In the genomic region with DNA sequence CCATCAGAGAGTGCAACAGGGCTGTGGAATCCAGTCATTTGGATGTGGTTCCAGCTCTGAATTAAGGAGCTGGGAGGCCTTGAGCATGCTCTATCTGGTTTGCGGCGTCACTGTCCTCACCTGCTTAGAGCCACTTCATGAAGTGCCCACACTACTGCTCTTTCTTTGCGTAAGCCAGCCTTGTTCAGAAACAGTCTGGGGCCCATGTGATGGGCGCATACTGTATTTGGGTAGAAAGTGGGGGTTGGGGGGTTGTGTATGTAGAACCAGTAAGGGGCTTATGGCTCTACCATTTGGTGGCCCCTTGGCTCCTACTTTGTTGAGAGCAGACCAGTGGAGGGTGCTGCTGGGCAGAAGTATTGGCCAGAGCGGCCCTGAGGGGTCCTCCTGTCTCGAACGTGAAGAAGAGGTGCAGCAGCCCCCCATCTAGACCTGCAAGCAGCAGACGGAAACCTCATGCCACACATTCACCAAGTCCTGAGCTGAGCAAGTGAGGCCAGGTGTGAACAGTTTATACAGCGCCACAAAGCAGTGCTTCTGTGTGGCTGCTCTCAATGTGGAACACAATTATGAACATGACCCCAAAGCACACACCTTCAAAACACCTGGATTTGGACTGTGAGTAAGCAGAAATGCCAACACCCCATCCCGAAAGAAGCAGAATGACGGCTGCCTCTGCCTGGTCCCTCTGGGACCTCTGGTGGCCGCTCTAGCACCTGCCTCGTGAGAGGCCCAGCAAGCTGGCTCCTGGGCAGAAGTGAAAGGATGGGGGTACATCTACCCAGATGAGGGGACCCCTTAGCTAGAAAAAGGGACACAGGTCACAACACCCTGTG, we compare ENCODE assay signal across 16 cellular contexts. TPM values are rescaled to one million over a fixed set of nuclear protein-coding genes. Genes with fewer than 3 reads are reported as not detected.
DNase-seq lines count a peak whose midpoint lies in the region; ATAC-seq and TF ChIP-seq lines count a peak whose summit lies in the region.
"Had no signal": no experiment of that assay in that cellular context is flagged by ENCODE, and none has a peak within 500 bp of the region (broad histone marks: within the 10 kb centered on the region; RNA-seq: fewer than 3 reads in every experiment).

No MANE protein-coding gene starts in this region.

- H3K27ac ChIP-seq in OCI-LY7 (ENCODE audit: low read depth, low read length, poor library complexity, severe bottlenecking) = no peak overlapping the region
- H3K27ac ChIP-seq in foreskin keratinocyte = no peak overlapping the region
- no peak overlapping the region for H3K27ac ChIP-seq in sigmoid colon
- no peak overlapping the region for H3K27ac ChIP-seq in uterus
- H3K27ac ChIP-seq in CD8-positive, alpha-beta memory T cell (ENCODE audit: low read depth, low read length) = no peak overlapping the region
- H3K27ac ChIP-seq: Peyer's patch had no signal

- intact Hi-C loops in OCI-LY7 (cut with micrococcal nuclease; ENCODE audit: unreplicated experiment) = no loop called here
- intact Hi-C loops in sigmoid colon (cut with DNase I) = no loop called here
- intact Hi-C loops in uterus (cut with DNase I; ENCODE audit: low total_unique reads) = no loop called here

- H3K4me1 ChIP-seq in OCI-LY7 (ENCODE audit: insufficient read depth, low read length, poor library complexity, severe bottlenecking) = no peaks in the 10 kb centered on the region
- H3K4me1 ChIP-seq in foreskin keratinocyte = no peaks in the 10 kb centered on the region
- H3K4me1 ChIP-seq in sigmoid colon = no peaks in the 10 kb centered on the region
- H3K4me1 ChIP-seq in uterus = no peaks in the 10 kb centered on the region
- no peaks in the 10 kb centered on the region for H3K4me1 ChIP-seq in CD8-positive, alpha-beta memory T cell (ENCODE audit: insufficient read depth, low read length)
- H3K4me1 ChIP-seq: Peyer's patch had no signal

- H3K27ac Mint-ChIP-seq in CD8-positive, alpha-beta memory T cell = no peak overlapping the region

- POLR2A ChIA-PET in OCI-LY7 (lab: Charles Lee) = no interaction called here
- POLR2A ChIA-PET in CD8-positive, alpha-beta memory T cell (lab: Charles Lee) = no interaction called here

- peaks cover 3 to 4% of the 10 kb centered on the region in 2 donors for H3K27me3 Mint-ChIP-seq in CD8-positive, alpha-beta memory T cell

- DNase-seq in GM06990 (ENCODE audit: extremely low read depth, insufficient read length) (no peak), OCI-LY7 (ENCODE audit: low spot score) (peak; percentile 16), foreskin keratinocyte (no peak), sigmoid colon (no peak), uterus (no peak), T-helper 1 cell (no peak)
- DNase-seq in CD8-positive, alpha-beta memory T cell = no peak
- DNase-seq: activated naive CD4-positive, alpha-beta T cell treated with Interleukin-2 at 50 U/mL for 16 hours; aorta; KBM-7; MV-4-11; NCI-H2029 treated with DMSO at 0.1 percent for 48 hours; NCI-H526; Peyer's patch had no signal

- TF ChIP-seq POLR2A in sigmoid colon (IDR thresholded peaks at IDR 0.05) (no peak), uterus (IDR thresholded peaks at IDR 0.05) (no peak)

- CTCF ChIA-PET in OCI-LY7 (lab: Charles Lee; ENCODE audit: unreplicated experiment) = no interaction called here
- CTCF ChIA-PET in CD8-positive, alpha-beta memory T cell (lab: Charles Lee) = no interaction called here

- H3K4me1 Mint-ChIP-seq in CD8-positive, alpha-beta memory T cell = no peaks in the 10 kb centered on the region

- no peaks in the 10 kb centered on the region for H3K36me3 Mint-ChIP-seq in CD8-positive, alpha-beta memory T cell

- 73 to 80% methylated on average over 13 of the region's 13 CpGs for WGBS in sigmoid colon, 2 donors

- ATAC-seq in GM18868 (IDR thresholded peaks at IDR 0.05; ENCODE audit: unreplicated experiment) (peak; percentile 58), foreskin keratinocyte (peak; percentile 22)
- ATAC-seq: SK-N-SH treated with all-trans-retinoic acid at 6 μM for 48 hours had no signal

- no peak overlapping the region for H3K4me2 ChIP-seq in OCI-LY7 (ENCODE audit: low read length)

- no peaks in the 10 kb centered on the region for H3K9me2 ChIP-seq in OCI-LY7 (ENCODE audit: insufficient read depth, low read length)

- no peak overlapping the region for H3K4me3 Mint-ChIP-seq in CD8-positive, alpha-beta memory T cell

- H3K36me3 ChIP-seq in GM06990 (ENCODE audit: control insufficient read depth, insufficient read depth, low read length) (no peaks in the 10 kb centered on the region), OCI-LY7 (ENCODE audit: insufficient read depth, low read length) (no peaks in the 10 kb centered on the region), sigmoid colon (peaks cover 0 to 16% (median 0%) of the 10 kb centered on the region in 4 donors), uterus (no peaks in the 10 kb centered on the region)
- no peaks in the 10 kb centered on the region for H3K36me3 ChIP-seq in CD8-positive, alpha-beta memory T cell (ENCODE audit: insufficient read depth, low read length)
- H3K36me3 ChIP-seq: Peyer's patch had no signal

- H3K9me3 Mint-ChIP-seq in CD8-positive, alpha-beta memory T cell = no peaks in the 10 kb centered on the region

- H3K9me3 ChIP-seq in OCI-LY7 (ENCODE audit: low read length) (no peaks in the 10 kb centered on the region), sigmoid colon (no peaks in the 10 kb centered on the region), uterus (no peaks in the 10 kb centered on the region)
- H3K9me3 ChIP-seq in CD8-positive, alpha-beta memory T cell (ENCODE audit: low read length) = no peaks in the 10 kb centered on the region
- H3K9me3 ChIP-seq: Peyer's patch had no signal

- TF ChIP-seq CTCF in GM06990 (IDR thresholded peaks at IDR 0.05; ENCODE audit: insufficient read depth, low read length, poor library complexity, severe bottlenecking) (peak; percentile 66), OCI-LY7 (conservative IDR thresholded peaks at IDR 0.05; ENCODE audit: low read length) (0 out of 2 replicates have a peak, but pooled peaks have one; percentile 30), foreskin keratinocyte (conservative IDR thresholded peaks at IDR 0.05) (peak; percentile 45), sigmoid colon (IDR thresholded peaks at IDR 0.05) (no peak), uterus (IDR thresholded peaks at IDR 0.05) (no peak)

- no TSS peak for BruUV-seq in OCI-LY7 (replicated peaks; lab: Mats Ljungman, UMichigan)

- TF ChIP-seq EP300 in sigmoid colon (IDR thresholded peaks at IDR 0.05) = no peak

- no peaks in the 10 kb centered on the region for H3K79me2 ChIP-seq in OCI-LY7 (ENCODE audit: insufficient read depth, low read depth, low read length)

- no peak overlapping the region for H3K4me3 ChIP-seq in GM06990 (replicated peaks; ENCODE audit: low read depth, low read length)
- H3K4me3 ChIP-seq in OCI-LY7 (ENCODE audit: low read depth, low read length, poor library complexity, severe bottlenecking) = no peak overlapping the region
- H3K4me3 ChIP-seq in sigmoid colon = no peak overlapping the region
- H3K4me3 ChIP-seq in uterus = no peak overlapping the region
- H3K4me3 ChIP-seq in CD8-positive, alpha-beta memory T cell (ENCODE audit: low read length) = no peak overlapping the region
- H3K4me3 ChIP-seq: Peyer's patch had no signal

- H2AFZ ChIP-seq in OCI-LY7 (ENCODE audit: low read length) = no peak overlapping the region

- H3K27me3 ChIP-seq in GM06990 (replicated peaks; ENCODE audit: control insufficient read depth, insufficient read depth, low read length) = no peaks in the 10 kb centered on the region; the same call in 1 of the 2 replicates
- H3K27me3 ChIP-seq in foreskin keratinocyte = no peaks in the 10 kb centered on the region
- H3K27me3 ChIP-seq in sigmoid colon = no peaks in the 10 kb centered on the region
- H3K27me3 ChIP-seq in uterus = no peaks in the 10 kb centered on the region
- no peaks in the 10 kb centered on the region for H3K27me3 ChIP-seq in CD8-positive, alpha-beta memory T cell (ENCODE audit: insufficient read depth, low read length, poor library complexity, severe bottlenecking)
- H3K27me3 ChIP-seq: Peyer's patch had no signal

- no peaks in the 10 kb centered on the region for H4K20me1 ChIP-seq in OCI-LY7 (ENCODE audit: insufficient read depth, low read length)

RNA-seq across cellular contexts. Expression of a gene that starts 26.6 kb away (rescaled TPM):
- 36.0 and 39.4 TPM in 2 replicates for total RNA-seq in OCI-LY7 (2014; rRNA removed; shearing (Covaris generic))
- total RNA-seq in OCI-LY7 (2022) (44.8 and 54.1 TPM in 2 replicates), foreskin keratinocyte (41.3 and 53.4 TPM in 2 replicates), sigmoid colon (10 to 100 TPM; 10.8 to 20.0 (median 15.8) TPM), uterus (10 to 100 TPM; 12.0 to 66.2 (median 28.9) TPM)
- polyA plus RNA-seq in foreskin keratinocyte (45.9 TPM in 2 replicates), sigmoid colon (10 to 100 TPM in 1 of 3 donors, 1 to 10 TPM in 2; 4.2 to 33.3 (median 5.5) TPM)
- total RNA-seq in CD8-positive, alpha-beta memory T cell = 100 to 1,000 TPM; 128 to 129 TPM
- polyA plus RNA-seq in CD8-positive, alpha-beta memory T cell = 60.0 TPM

Comparison
In these comparisons a context has a peak if more than half of its experiments do, and no peak if none do; other contexts are left out.
1. CTCF ChIP-seq: peak in GM06990 (single experiment), OCI-LY7 (single experiment) and foreskin keratinocyte (single experiment); none in sigmoid colon (0 of 4) and uterus (0 of 4).